1 cellular context compared by ENCODE assay signal in the genomic region with DNA sequence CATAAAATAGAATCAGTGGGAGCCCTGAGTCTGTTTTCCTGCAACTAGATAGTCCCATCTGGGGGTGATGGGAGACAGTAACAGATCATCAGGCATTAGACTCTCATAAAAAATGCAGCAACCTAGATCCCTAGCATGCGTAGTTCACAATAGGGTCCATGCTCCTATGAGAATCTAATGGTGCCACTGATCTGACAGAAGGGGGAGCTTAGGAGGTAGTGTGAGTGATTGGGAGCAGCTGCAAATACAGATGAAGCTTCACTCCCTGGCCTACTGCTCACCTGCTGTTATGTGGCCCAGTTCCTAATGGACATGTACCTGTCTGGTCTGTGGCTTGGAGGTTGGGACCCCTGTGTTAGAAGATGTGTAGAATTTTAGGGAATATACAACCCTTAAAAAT.
TF ChIP-seq lines count a peak whose summit lies in the region.

No MANE protein-coding gene starts in this region.

TF ChIP-seq in HCT116, 20 proteins besides CTCF, POLR2A, EP300 and RAD21 (continued from another document):
- no peak for TF ChIP-seq TCF7L2 (IDR thresholded peaks at IDR 0.05; ENCODE audit: borderline replicate concordance, extremely low read depth, insufficient read depth, insufficient read length)
- TF ChIP-seq FOSL1 (IDR thresholded peaks at IDR 0.05; ENCODE audit: low read depth), result no peak
- no peak for TF ChIP-seq ELF1 (IDR thresholded peaks at IDR 0.05; ENCODE audit: borderline replicate concordance, low read depth)
- TF ChIP-seq, protein P1, sequence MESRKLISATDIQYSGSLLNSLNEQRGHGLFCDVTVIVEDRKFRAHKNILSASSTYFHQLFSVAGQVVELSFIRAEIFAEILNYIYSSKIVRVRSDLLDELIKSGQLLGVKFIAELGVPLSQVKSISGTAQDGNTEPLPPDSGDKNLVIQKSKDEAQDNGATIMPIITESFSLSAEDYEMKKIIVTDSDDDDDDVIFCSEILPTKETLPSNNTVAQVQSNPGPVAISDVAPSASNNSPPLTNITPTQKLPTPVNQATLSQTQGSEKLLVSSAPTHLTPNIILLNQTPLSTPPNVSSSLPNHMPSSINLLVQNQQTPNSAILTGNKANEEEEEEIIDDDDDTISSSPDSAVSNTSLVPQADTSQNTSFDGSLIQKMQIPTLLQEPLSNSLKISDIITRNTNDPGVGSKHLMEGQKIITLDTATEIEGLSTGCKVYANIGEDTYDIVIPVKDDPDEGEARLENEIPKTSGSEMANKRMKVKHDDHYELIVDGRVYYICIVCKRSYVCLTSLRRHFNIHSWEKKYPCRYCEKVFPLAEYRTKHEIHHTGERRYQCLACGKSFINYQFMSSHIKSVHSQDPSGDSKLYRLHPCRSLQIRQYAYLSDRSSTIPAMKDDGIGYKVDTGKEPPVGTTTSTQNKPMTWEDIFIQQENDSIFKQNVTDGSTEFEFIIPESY (IDR thresholded peaks at IDR 0.05; ENCODE audit: extremely low read depth, insufficient replicate concordance, low read length), result no peak
TF ChIP-seq in HCT116: peak in this region for 0.
